In the genomic region with DNA sequence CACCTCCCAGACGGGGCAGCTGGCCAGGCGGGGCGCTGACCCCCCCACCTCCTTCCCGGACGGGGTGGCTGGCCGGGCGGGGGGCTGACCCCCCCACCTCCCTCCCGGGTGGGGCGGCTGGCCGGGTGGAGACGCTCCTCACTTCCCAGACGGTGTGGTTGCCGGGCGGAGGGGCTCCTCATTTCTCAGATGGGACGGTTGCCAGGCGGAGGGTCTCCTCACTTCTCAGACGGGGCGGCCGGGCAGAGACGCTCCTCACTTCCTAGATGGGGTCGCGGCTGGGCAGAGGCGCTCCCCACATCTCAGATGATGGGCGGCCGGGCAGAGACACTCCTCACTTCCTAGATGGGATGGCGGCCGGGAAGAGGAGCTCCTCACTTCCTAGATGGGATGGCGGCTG, we compare ENCODE assay signal across 6 cellular contexts. TPM values are rescaled to one million over a fixed set of nuclear protein-coding genes. Genes with fewer than 3 reads are reported as not detected.
"Had no signal": no experiment of that assay in that cellular context is flagged by ENCODE, and none has a peak within 500 bp of the region (broad histone marks: within the 10 kb centered on the region; RNA-seq: fewer than 3 reads in every experiment).

No MANE protein-coding gene starts in this region.

RNA-seq across cellular contexts. Expression of a gene that starts 14.8 kb away (rescaled TPM):
- total RNA-seq: HepG2, HT-29, HT1080, IMR-90, K562 had no signal
- polyA plus RNA-seq: HepG2, IgD-negative memory B cell, IMR-90, K562 had no signal

RNA-seq across cellular contexts. Expression of a gene that starts 16.3 kb away (rescaled TPM):
- total RNA-seq: HepG2, HT-29, HT1080, IMR-90, K562 had no signal
- polyA plus RNA-seq: HepG2, IgD-negative memory B cell, IMR-90, K562 had no signal

RNA-seq across cellular contexts. Expression of a gene that starts 24.2 kb away (rescaled TPM):
- total RNA-seq: HepG2, HT-29, HT1080, IMR-90, K562 had no signal
- polyA plus RNA-seq: HepG2, IgD-negative memory B cell, IMR-90, K562 had no signal

RNA-seq across cellular contexts. Expression of a gene that starts 56.0 kb away (rescaled TPM):
- total RNA-seq: HepG2, HT-29, HT1080, IMR-90, K562 had no signal
- polyA plus RNA-seq: HepG2, IgD-negative memory B cell, IMR-90, K562 had no signal

RNA-seq across cellular contexts. Expression of a gene that starts 59.0 kb away (rescaled TPM):
- total RNA-seq: HepG2, HT-29, IMR-90, K562 had no signal
- polyA plus RNA-seq: IgD-negative memory B cell, IMR-90, K562 had no signal
